ENCODE assay signal across 22 cellular contexts in the genomic region with DNA sequence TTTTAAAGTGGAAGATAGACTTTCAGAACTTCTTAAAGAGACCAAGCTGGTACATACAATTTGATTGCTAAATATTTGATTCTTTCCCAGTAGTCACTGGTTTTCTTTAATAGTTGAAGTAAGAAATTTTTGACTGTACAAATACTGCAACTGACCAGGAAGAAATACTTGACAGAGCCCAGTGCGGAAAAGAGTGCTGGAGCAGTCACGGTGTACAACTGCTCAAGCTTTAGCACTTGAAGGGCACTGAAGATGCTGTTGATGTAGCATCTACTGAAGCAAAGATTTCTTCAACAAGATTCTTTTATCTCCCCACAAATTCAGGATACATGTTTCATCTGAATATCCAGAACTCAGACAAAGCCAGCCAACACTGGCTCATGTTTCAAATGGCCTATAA. TPM values are rescaled to one million over a fixed set of nuclear protein-coding genes. Genes with fewer than 3 reads are reported as not detected.
"Had no signal": no experiment of that assay in that cellular context is flagged by ENCODE, and none has a peak within 500 bp of the region (broad histone marks: within the 10 kb centered on the region; RNA-seq: fewer than 3 reads in every experiment).

No MANE protein-coding gene starts in this region.

- H2AFZ ChIP-seq: hepatocyte, neural progenitor cell had no signal

- H3K9me3 ChIP-seq: pancreas, tibial artery, upper lobe of left lung, uterus had no signal

- H3K9ac ChIP-seq: neural progenitor cell had no signal

- H3K4me3 Mint-ChIP-seq: naive thymus-derived CD8-positive, alpha-beta T cell; neural progenitor cell had no signal

- H3K4me3 ChIP-seq: dorsolateral prefrontal cortex, hepatocyte, neural progenitor cell, pancreas, stomach, tibial artery, upper lobe of left lung, uterus had no signal

- H3K27ac Mint-ChIP-seq: naive thymus-derived CD8-positive, alpha-beta T cell; neural progenitor cell; progenitor cell of endocrine pancreas had no signal

- H3K4me1 ChIP-seq: neural progenitor cell, pancreas, stomach, tibial artery, upper lobe of left lung, uterus had no signal

- H3K79me2 ChIP-seq: hepatocyte had no signal

- H3K9me3 Mint-ChIP-seq: neural progenitor cell had no signal

- H3K27me3 ChIP-seq: dorsolateral prefrontal cortex, hepatocyte, neural progenitor cell, pancreas, stomach, tibial artery, upper lobe of left lung, uterus had no signal

- H3K36me3 Mint-ChIP-seq: naive thymus-derived CD8-positive, alpha-beta T cell; neural progenitor cell had no signal

- H3K4me2 ChIP-seq: hepatocyte, neural progenitor cell had no signal

- ATAC-seq: left colon; naive thymus-derived CD8-positive, alpha-beta T cell; pancreas; right cardiac atrium had no signal

- DNase-seq: cortex of kidney; dorsolateral prefrontal cortex; effector CD8-positive, alpha-beta T cell; foreskin melanocyte; left colon; naive thymus-derived CD8-positive, alpha-beta T cell; pancreas; right cardiac atrium; small intestine; stimulated activated CD4-positive, alpha-beta T cell treated with anti-CD3 and anti-CD28 coated beads, Interleukin-12 subunit alpha, Interleukin-12 subunit beta, amount 100 ng/mL, for 4 hours; stimulated activated naive CD4-positive, alpha-beta T cell; stomach; substantia nigra; tibial artery; upper lobe of left lung; uterus had no signal

- H3K27ac ChIP-seq: dorsolateral prefrontal cortex, hepatocyte, neural progenitor cell, pancreas, stomach, tibial artery, upper lobe of left lung, uterus had no signal

- H3K36me3 ChIP-seq: neural progenitor cell, pancreas, stomach, tibial artery, upper lobe of left lung, uterus had no signal

RNA-seq across cellular contexts. Expression of gene SLC35F3, which starts 41.5 kb away (rescaled TPM):
- total RNA-seq: lung microvascular endothelial cell, mesenteric fat pad, mononuclear cell had no signal
- polyA plus RNA-seq: right cardiac atrium had no signal
